Comparison of ENCODE assay signal across 1 cellular context in the genomic region with DNA sequence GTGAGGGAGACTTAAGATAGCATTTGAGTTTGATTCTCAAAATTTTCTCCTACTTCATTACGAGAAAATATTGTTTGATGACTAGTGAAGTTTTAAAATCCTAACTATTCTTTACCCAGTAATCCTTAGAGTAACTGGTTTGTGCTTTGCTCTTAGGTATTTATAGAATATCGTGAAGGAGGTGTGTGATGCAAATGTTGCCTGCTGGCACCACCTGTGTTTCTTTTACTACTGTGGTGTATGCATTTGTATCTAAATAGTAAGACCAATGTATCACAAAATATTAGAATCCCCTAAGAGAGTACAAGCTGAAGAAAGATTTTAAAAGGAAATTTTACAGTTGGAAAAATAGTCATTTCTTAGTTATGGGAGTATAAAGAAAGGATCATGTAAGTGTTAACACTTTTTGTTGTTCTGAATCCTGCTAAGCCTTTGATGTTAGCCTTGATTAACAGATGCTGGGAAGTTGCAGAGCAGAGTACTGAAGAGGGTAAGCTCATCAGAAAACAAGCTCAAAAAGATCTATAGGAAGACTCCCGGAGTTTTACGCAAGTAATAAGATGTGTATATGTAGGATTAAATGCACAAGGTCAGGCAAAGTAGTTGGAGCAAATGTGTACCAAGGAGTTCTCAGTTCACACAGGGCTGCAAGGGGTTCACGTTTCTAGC.
TF ChIP-seq lines count a peak whose summit lies in the region.

No MANE protein-coding gene starts in this region.

TF ChIP-seq in H1, 55 proteins besides CTCF, POLR2A, EP300 and RAD21:
- no peak for TF ChIP-seq CREB1 (IDR thresholded peaks at IDR 0.05)
- no peak for TF ChIP-seq SAP30 (IDR thresholded peaks at IDR 0.05; ENCODE audit: insufficient read depth, insufficient replicate concordance, low read length)
- no peak for TF ChIP-seq CBX5 (IDR thresholded peaks at IDR 0.05; ENCODE audit: low read depth, low read length)
- TF ChIP-seq SIRT6 (IDR thresholded peaks at IDR 0.05; ENCODE audit: low read length) = no peak
- no peak for TF ChIP-seq POU5F1 (IDR thresholded peaks at IDR 0.05; ENCODE audit: low read depth, low read length)
- no peak for TF ChIP-seq SIX5 (IDR thresholded peaks at IDR 0.05; ENCODE audit: low read depth, low read length)
- TF ChIP-seq TCF12 (IDR thresholded peaks at IDR 0.05; ENCODE audit: low read depth, low read length) = peak; percentile 69; the same call in 1 of the 2 replicates
- TF ChIP-seq, protein P1, sequence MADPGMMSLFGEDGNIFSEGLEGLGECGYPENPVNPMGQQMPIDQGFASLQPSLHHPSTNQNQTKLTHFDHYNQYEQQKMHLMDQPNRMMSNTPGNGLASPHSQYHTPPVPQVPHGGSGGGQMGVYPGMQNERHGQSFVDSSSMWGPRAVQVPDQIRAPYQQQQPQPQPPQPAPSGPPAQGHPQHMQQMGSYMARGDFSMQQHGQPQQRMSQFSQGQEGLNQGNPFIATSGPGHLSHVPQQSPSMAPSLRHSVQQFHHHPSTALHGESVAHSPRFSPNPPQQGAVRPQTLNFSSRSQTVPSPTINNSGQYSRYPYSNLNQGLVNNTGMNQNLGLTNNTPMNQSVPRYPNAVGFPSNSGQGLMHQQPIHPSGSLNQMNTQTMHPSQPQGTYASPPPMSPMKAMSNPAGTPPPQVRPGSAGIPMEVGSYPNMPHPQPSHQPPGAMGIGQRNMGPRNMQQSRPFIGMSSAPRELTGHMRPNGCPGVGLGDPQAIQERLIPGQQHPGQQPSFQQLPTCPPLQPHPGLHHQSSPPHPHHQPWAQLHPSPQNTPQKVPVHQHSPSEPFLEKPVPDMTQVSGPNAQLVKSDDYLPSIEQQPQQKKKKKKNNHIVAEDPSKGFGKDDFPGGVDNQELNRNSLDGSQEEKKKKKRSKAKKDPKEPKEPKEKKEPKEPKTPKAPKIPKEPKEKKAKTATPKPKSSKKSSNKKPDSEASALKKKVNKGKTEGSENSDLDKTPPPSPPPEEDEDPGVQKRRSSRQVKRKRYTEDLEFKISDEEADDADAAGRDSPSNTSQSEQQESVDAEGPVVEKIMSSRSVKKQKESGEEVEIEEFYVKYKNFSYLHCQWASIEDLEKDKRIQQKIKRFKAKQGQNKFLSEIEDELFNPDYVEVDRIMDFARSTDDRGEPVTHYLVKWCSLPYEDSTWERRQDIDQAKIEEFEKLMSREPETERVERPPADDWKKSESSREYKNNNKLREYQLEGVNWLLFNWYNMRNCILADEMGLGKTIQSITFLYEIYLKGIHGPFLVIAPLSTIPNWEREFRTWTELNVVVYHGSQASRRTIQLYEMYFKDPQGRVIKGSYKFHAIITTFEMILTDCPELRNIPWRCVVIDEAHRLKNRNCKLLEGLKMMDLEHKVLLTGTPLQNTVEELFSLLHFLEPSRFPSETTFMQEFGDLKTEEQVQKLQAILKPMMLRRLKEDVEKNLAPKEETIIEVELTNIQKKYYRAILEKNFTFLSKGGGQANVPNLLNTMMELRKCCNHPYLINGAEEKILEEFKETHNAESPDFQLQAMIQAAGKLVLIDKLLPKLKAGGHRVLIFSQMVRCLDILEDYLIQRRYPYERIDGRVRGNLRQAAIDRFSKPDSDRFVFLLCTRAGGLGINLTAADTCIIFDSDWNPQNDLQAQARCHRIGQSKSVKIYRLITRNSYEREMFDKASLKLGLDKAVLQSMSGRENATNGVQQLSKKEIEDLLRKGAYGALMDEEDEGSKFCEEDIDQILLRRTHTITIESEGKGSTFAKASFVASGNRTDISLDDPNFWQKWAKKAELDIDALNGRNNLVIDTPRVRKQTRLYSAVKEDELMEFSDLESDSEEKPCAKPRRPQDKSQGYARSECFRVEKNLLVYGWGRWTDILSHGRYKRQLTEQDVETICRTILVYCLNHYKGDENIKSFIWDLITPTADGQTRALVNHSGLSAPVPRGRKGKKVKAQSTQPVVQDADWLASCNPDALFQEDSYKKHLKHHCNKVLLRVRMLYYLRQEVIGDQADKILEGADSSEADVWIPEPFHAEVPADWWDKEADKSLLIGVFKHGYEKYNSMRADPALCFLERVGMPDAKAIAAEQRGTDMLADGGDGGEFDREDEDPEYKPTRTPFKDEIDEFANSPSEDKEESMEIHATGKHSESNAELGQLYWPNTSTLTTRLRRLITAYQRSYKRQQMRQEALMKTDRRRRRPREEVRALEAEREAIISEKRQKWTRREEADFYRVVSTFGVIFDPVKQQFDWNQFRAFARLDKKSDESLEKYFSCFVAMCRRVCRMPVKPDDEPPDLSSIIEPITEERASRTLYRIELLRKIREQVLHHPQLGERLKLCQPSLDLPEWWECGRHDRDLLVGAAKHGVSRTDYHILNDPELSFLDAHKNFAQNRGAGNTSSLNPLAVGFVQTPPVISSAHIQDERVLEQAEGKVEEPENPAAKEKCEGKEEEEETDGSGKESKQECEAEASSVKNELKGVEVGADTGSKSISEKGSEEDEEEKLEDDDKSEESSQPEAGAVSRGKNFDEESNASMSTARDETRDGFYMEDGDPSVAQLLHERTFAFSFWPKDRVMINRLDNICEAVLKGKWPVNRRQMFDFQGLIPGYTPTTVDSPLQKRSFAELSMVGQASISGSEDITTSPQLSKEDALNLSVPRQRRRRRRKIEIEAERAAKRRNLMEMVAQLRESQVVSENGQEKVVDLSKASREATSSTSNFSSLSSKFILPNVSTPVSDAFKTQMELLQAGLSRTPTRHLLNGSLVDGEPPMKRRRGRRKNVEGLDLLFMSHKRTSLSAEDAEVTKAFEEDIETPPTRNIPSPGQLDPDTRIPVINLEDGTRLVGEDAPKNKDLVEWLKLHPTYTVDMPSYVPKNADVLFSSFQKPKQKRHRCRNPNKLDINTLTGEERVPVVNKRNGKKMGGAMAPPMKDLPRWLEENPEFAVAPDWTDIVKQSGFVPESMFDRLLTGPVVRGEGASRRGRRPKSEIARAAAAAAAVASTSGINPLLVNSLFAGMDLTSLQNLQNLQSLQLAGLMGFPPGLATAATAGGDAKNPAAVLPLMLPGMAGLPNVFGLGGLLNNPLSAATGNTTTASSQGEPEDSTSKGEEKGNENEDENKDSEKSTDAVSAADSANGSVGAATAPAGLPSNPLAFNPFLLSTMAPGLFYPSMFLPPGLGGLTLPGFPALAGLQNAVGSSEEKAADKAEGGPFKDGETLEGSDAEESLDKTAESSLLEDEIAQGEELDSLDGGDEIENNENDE (IDR thresholded peaks at IDR 0.05; ENCODE audit: insufficient replicate concordance, low read length) = peak; percentile 54
- TF ChIP-seq EGR1 (IDR thresholded peaks at IDR 0.05; ENCODE audit: borderline replicate concordance, low read depth, low read length) = no peak
